ENCODE assay signal across 17 cellular contexts in genomic region chr2:15677141-15677911, GRCh38.
A peak's percentile ranks its signal among the peaks of the same experiment; 100 is the strongest.
DNase-seq lines count a peak whose midpoint lies in the region; ATAC-seq, FAIRE-seq and TF ChIP-seq lines count a peak whose summit lies in the region.
"Had no signal": no experiment of that assay in that cellular context is flagged by ENCODE, and none has a peak within 500 bp of the region (broad histone marks: within the 10 kb centered on the region; RNA-seq: fewer than 3 reads in every experiment).

No MANE protein-coding gene starts in this region.

- H3K4me3 ChIP-seq in H7 (ENCODE audit: insufficient read depth, low read depth, low read length): no peak overlapping the region
- H3K4me3 ChIP-seq in ovary: no peak overlapping the region
- H3K4me3 ChIP-seq: esophagus squamous epithelium had no signal

- TF ChIP-seq POLR2A in ovary (IDR thresholded peaks at IDR 0.05): no peak

- TF ChIP-seq CTCF in ovary (IDR thresholded peaks at IDR 0.05): no peak

- no peak for TF ChIP-seq EP300 in ovary (IDR thresholded peaks at IDR 0.05)

- ATAC-seq in left ventricle myocardium superior (peak; percentile 57), HG02798 (IDR thresholded peaks at IDR 0.05; ENCODE audit: poor library complexity, unreplicated experiment) (no peak), HG03280 (IDR thresholded peaks at IDR 0.05; ENCODE audit: unreplicated experiment) (no peak)

- no peaks in the 10 kb centered on the region for H3K9me3 ChIP-seq in ovary
- H3K9me3 ChIP-seq: esophagus squamous epithelium had no signal

- peak overlapping the region in 1 of 2 donors; percentile 54 for H3K27ac ChIP-seq in ovary
- H3K27ac ChIP-seq: esophagus squamous epithelium had no signal

- 10 to 19% (median 11%) methylated on average over 9 of the region's 9 CpGs for WGBS in ovary, 3 donors

- peaks cover 4% of the 10 kb centered on the region for H3K4me1 ChIP-seq in ovary (ENCODE audit: insufficient read depth)

- no peak for FAIRE-seq in frontal cortex (lab: Jason Lieb, UNC)

- H3K27me3 ChIP-seq in H7 (ENCODE audit: control insufficient read depth, insufficient read depth, low read length): no peaks in the 10 kb centered on the region
- no peaks in the 10 kb centered on the region for H3K27me3 ChIP-seq in ovary
- H3K27me3 ChIP-seq: esophagus squamous epithelium had no signal

- DNase-seq in H7 (peak; percentile 52), SK-N-DZ (ENCODE audit: low spot score) (peak; percentile 94), left ventricle myocardium superior (peak; percentile 41), ovary (peak; percentile 54 to 76 (median 60)), NCI-H187 (lab: John Stamatoyannopoulos, UW) (no peak), frontal cortex (ENCODE audit: low spot score in 2 of 2) (no peak)
- DNase-seq: activated B cell treated with CpG ODN at 0.5 μM for 24 hours; cortex of kidney; DMS153; esophagus squamous epithelium; naive B cell; NCI-H1694; NCI-H524; stimulated activated CD4-positive, alpha-beta T cell treated with anti-CD3 and anti-CD28 coated beads, Interleukin-4, amount 100 ng/mL, for 1 hour; stimulated activated CD8-positive, alpha-beta memory T cell treated with anti-CD3 and anti-CD28 coated beads, Interleukin-4, amount 100 ng/mL, for 48 hours had no signal

- intact Hi-C loops in left ventricle myocardium superior (cut with micrococcal nuclease): no loop called here
- intact Hi-C loops in ovary (cut with DNase I): no loop called here

- H3K36me3 ChIP-seq in H7 (replicated peaks; ENCODE audit: control insufficient read depth, insufficient read depth, low read length) (no peaks in the 10 kb centered on the region), ovary (no peaks in the 10 kb centered on the region)
- H3K36me3 ChIP-seq: esophagus squamous epithelium had no signal

Comparison
In these comparisons a context has a peak if more than half of its experiments do, and no peak if none do; other contexts are left out.
1. DNase-seq: peak in H7 (single experiment), SK-N-DZ (single experiment), left ventricle myocardium superior (single experiment) and ovary (5 of 5); none in NCI-H187 (0 of 2) and frontal cortex (0 of 2).